ENCODE assay signal across 18 cellular contexts in the genomic region with DNA sequence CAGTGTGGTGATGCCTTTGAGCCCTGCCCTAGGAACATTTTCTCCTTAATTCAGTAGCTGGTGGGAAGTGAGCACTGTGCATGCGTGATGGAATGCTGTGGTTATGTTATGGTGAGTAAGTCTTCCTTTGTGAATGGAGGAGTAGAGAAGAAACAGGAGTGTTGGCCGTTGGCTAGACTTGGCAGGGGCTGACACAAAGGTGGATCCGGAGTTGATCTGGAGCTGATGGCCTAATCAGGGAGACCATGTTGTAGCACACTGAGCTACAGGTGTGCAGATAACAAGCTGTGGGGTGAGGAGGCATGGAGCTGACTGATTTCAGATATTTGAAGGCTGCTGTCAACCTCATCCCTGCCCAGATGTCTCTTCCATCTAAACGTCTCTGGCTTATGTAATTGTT.
DNase-seq lines count a peak whose midpoint lies in the region; ATAC-seq and TF ChIP-seq lines count a peak whose summit lies in the region.
"Had no signal": no experiment of that assay in that cellular context is flagged by ENCODE, and none has a peak within 500 bp of the region (broad histone marks: within the 10 kb centered on the region; RNA-seq: fewer than 3 reads in every experiment).

No MANE protein-coding gene starts in this region.

- H3K4me3 Mint-ChIP-seq in chondrocyte (ENCODE audit: unreplicated experiment) (no peak overlapping the region), CD14-positive monocyte (no peak overlapping the region)
- H3K4me3 Mint-ChIP-seq: activated CD8-positive, alpha-beta T cell treated with anti-CD3 and anti-CD28 coated beads for 36 hours; central memory CD8-positive, alpha-beta T cell; GM23338; stimulated activated effector memory CD8-positive, alpha-beta T cell treated with anti-CD3 and anti-CD28 coated beads, Interleukin-12 subunit alpha, Interleukin-12 subunit beta, amount 100 ng/mL, for 72 hours had no signal

- CTCF ChIA-PET in Panc1 (lab: Charles Lee) = no interaction called here

- H2AK5ac ChIP-seq in trophoblast cell (ENCODE audit: low read length) = no peak overlapping the region

- H3K27me3 ChIP-seq in Panc1 (ENCODE audit: control insufficient read depth, insufficient read depth, low read length) (no peaks in the 10 kb centered on the region), trophoblast cell (ENCODE audit: insufficient read depth, low read length) (no peaks in the 10 kb centered on the region), sigmoid colon (no peaks in the 10 kb centered on the region)

- no peak overlapping the region for H3K4me2 ChIP-seq in trophoblast cell (ENCODE audit: low read length)
- H3K4me2 ChIP-seq: GM23338 had no signal

- TF ChIP-seq EP300 in sigmoid colon (IDR thresholded peaks at IDR 0.05) = no peak

- H2BK120ac ChIP-seq in trophoblast cell (ENCODE audit: insufficient read depth, low read length, poor library complexity) = no peak overlapping the region

- H3K18ac ChIP-seq in trophoblast cell (ENCODE audit: low read length) = no peak overlapping the region

- no peak overlapping the region for H4K91ac ChIP-seq in trophoblast cell (ENCODE audit: low read depth, low read length)

- H3K4me3 ChIP-seq in Panc1 (ENCODE audit: low read depth in 2 of 2, low read length in 2 of 2) = no peak overlapping the region
- H3K4me3 ChIP-seq in skeletal muscle cell (ENCODE audit: low read depth, low read length) = no peak overlapping the region
- no peak overlapping the region for H3K4me3 ChIP-seq in trophoblast cell (ENCODE audit: low read depth, low read length)
- H3K4me3 ChIP-seq in sigmoid colon = no peak overlapping the region
- H3K4me3 ChIP-seq: GM23338 had no signal

- no peak overlapping the region for H3K14ac ChIP-seq in trophoblast cell (ENCODE audit: low read length)

- no peak overlapping the region for H3K4ac ChIP-seq in trophoblast cell (ENCODE audit: low read depth, low read length)

- H3K36me3 Mint-ChIP-seq in chondrocyte (ENCODE audit: low read depth) (peaks cover 2% of the 10 kb centered on the region), CD14-positive monocyte (no peaks in the 10 kb centered on the region)
- no peaks in the 10 kb centered on the region for H3K36me3 Mint-ChIP-seq in activated naive CD4-positive, alpha-beta T cell treated with anti-CD3 and anti-CD28 coated beads, Interleukin-2, amount 50 U/mL, for 72 hours
- H3K36me3 Mint-ChIP-seq: stimulated activated effector memory CD8-positive, alpha-beta T cell treated with anti-CD3 and anti-CD28 coated beads, Interleukin-12 subunit alpha, Interleukin-12 subunit beta, amount 100 ng/mL, for 72 hours had no signal

- no peak overlapping the region for H3K9ac ChIP-seq in trophoblast cell (ENCODE audit: low read length)

- H2BK5ac ChIP-seq in trophoblast cell (ENCODE audit: low read depth, low read length, poor library complexity) = no peak overlapping the region

- H3K23ac ChIP-seq in trophoblast cell (ENCODE audit: low read length) = no peak overlapping the region

- H3K27ac Mint-ChIP-seq in chondrocyte (ENCODE audit: unreplicated experiment) (peak overlapping the region; percentile 87), CD14-positive monocyte (no peak overlapping the region)
- H3K27ac Mint-ChIP-seq in activated naive CD4-positive, alpha-beta T cell treated with anti-CD3 and anti-CD28 coated beads, Interleukin-2, amount 50 U/mL, for 72 hours = no peak overlapping the region
- H3K27ac Mint-ChIP-seq: activated CD8-positive, alpha-beta T cell treated with anti-CD3 and anti-CD28 coated beads for 36 hours; GM23338 had no signal

- H3K4me1 ChIP-seq in Panc1 (ENCODE audit: control insufficient read depth, insufficient read depth, low read length) = no peaks in the 10 kb centered on the region
- peaks cover 0 to 14% of the 10 kb centered on the region in 2 experiments for H3K4me1 ChIP-seq in trophoblast cell (ENCODE audit: control insufficient read depth in 1 of 2, insufficient read depth in 2 of 2, low read length in 2 of 2)
- peaks cover 0 to 40% (median 21%) of the 10 kb centered on the region in 4 donors for H3K4me1 ChIP-seq in sigmoid colon

- DNase-seq in GM04503 (ENCODE audit: low read depth) (peak; percentile 51), Panc1 (ENCODE audit: low read depth, low spot score) (no peak), chondrocyte (ENCODE audit: low spot score) (no peak), skeletal muscle cell (ENCODE audit: low read depth) (peak; percentile 7), CD14-positive monocyte (ENCODE audit: low spot score) (no peak), trophoblast cell (no peak), sigmoid colon (no peak)
- no peak for DNase-seq in activated naive CD4-positive, alpha-beta T cell treated with anti-CD3 and anti-CD28 coated beads, Interleukin-2, amount 50 U/mL, for 72 hours (ENCODE audit: low spot score in 2 of 2)
- DNase-seq: activated CD8-positive, alpha-beta T cell treated with anti-CD3 and anti-CD28 coated beads for 36 hours; COR-L47; hypothalamus; NCI-H1694; NCI-H526; right cardiac atrium; stimulated activated CD4-positive, alpha-beta T cell treated with anti-CD3 and anti-CD28 coated beads, Interleukin-4, amount 100 ng/mL, for 4 hours had no signal

- no peak for TF ChIP-seq CTCF in Panc1 (IDR thresholded peaks at IDR 0.05)
- no peak for TF ChIP-seq CTCF in chondrocyte (IDR thresholded peaks at IDR 0.05)
- no peak for TF ChIP-seq CTCF in CD14-positive monocyte (IDR thresholded peaks at IDR 0.05)
- TF ChIP-seq CTCF in sigmoid colon (IDR thresholded peaks at IDR 0.05) = no peak

- H2BK12ac ChIP-seq in trophoblast cell (ENCODE audit: low read length) = no peak overlapping the region

- intact Hi-C loops in Panc1 (cut with micrococcal nuclease; ENCODE audit: unreplicated experiment) = no loop called here
- intact Hi-C loops in CD14-positive monocyte (cut with micrococcal nuclease) = no loop called here
- intact Hi-C loops in sigmoid colon (cut with DNase I) = no loop called here

- H4K12ac ChIP-seq in trophoblast cell (ENCODE audit: low read depth, low read length) = no peak overlapping the region

- no peak overlapping the region for H4K8ac ChIP-seq in trophoblast cell (ENCODE audit: low read depth, low read length)

- peaks cover 87% of the 10 kb centered on the region for H3K4me1 Mint-ChIP-seq in chondrocyte (ENCODE audit: low read depth)
- no peaks in the 10 kb centered on the region for H3K4me1 Mint-ChIP-seq in CD14-positive monocyte

- no peaks in the 10 kb centered on the region for H3K9me3 Mint-ChIP-seq in chondrocyte (ENCODE audit: low read depth)
- H3K9me3 Mint-ChIP-seq in CD14-positive monocyte = no peaks in the 10 kb centered on the region
- H3K9me3 Mint-ChIP-seq in activated naive CD4-positive, alpha-beta T cell treated with anti-CD3 and anti-CD28 coated beads, Interleukin-2, amount 50 U/mL, for 72 hours = no peaks in the 10 kb centered on the region
- H3K9me3 Mint-ChIP-seq: activated CD8-positive, alpha-beta T cell treated with anti-CD3 and anti-CD28 coated beads for 36 hours; central memory CD8-positive, alpha-beta T cell; GM23338; stimulated activated effector memory CD8-positive, alpha-beta T cell treated with anti-CD3 and anti-CD28 coated beads, Interleukin-12 subunit alpha, Interleukin-12 subunit beta, amount 100 ng/mL, for 72 hours had no signal

- H2AFZ ChIP-seq in trophoblast cell (ENCODE audit: insufficient read depth, low read length, poor library complexity) = no peak overlapping the region
- H2AFZ ChIP-seq: GM23338 had no signal

- no peak overlapping the region for H3K27ac ChIP-seq in Panc1 (ENCODE audit: low read length)
- H3K27ac ChIP-seq in trophoblast cell (ENCODE audit: low read depth, low read length) = no peak overlapping the region
- no peak overlapping the region for H3K27ac ChIP-seq in sigmoid colon

- WGBS in trophoblast cell (ENCODE audit: extremely low coverage, insufficient coverage, insufficient read length) = no CpG with 5 or more reads among the region's 4 CpGs
- 87 to 92% methylated on average over 4 of the region's 4 CpGs for whole genome bisulfite sequencing in sigmoid colon, 2 donors

- in situ Hi-C loops in Panc1 (cut with HindIII; ENCODE audit: low pct_unique_long_range_greater_than_20kb, low sequenced_read_pairs) = no loop called here

- TF ChIP-seq POLR2A in sigmoid colon (IDR thresholded peaks at IDR 0.05) = no peak

- no TSS peak for BruUV-seq in Panc1 (replicated peaks; lab: Mats Ljungman, UMichigan)

- ATAC-seq in Panc1 = peak; percentile 46; the same call in 1 of the 2 replicates
- no peak for ATAC-seq in activated naive CD4-positive, alpha-beta T cell treated with anti-CD3 and anti-CD28 coated beads, Interleukin-2, amount 50 U/mL, for 72 hours
- ATAC-seq: activated CD8-positive, alpha-beta T cell treated with anti-CD3 and anti-CD28 coated beads for 36 hours; GM23338; right cardiac atrium; stimulated activated effector memory CD8-positive, alpha-beta T cell treated with anti-CD3 and anti-CD28 coated beads, Interleukin-12 subunit alpha, Interleukin-12 subunit beta, amount 100 ng/mL, for 72 hours had no signal

- H3K36me3 ChIP-seq in Panc1 (ENCODE audit: control insufficient read depth, insufficient read depth, low read length) (no peaks in the 10 kb centered on the region), trophoblast cell (ENCODE audit: control insufficient read depth in 1 of 2, insufficient read depth in 2 of 2, low read length in 2 of 2) (no peaks in the 10 kb centered on the region), sigmoid colon (no peaks in the 10 kb centered on the region)

- POLR2A ChIA-PET in Panc1 (lab: Charles Lee) = no interaction called here

- H3K79me2 ChIP-seq in trophoblast cell (ENCODE audit: control insufficient read depth, insufficient read depth, low read length, poor library complexity) = no peaks in the 10 kb centered on the region

- H3K27me3 Mint-ChIP-seq in chondrocyte (ENCODE audit: low read depth) = no peaks in the 10 kb centered on the region
- H3K27me3 Mint-ChIP-seq in CD14-positive monocyte (ENCODE audit: low read depth in 3 of 3) = peaks cover 0 to 2% (median 0%) of the 10 kb centered on the region in 3 donors
- H3K27me3 Mint-ChIP-seq: activated CD8-positive, alpha-beta T cell treated with anti-CD3 and anti-CD28 coated beads for 36 hours; central memory CD8-positive, alpha-beta T cell had no signal

- H3K9me3 ChIP-seq in Panc1 (ENCODE audit: control insufficient read depth, insufficient read depth, low read depth, low read length) (no peaks in the 10 kb centered on the region), trophoblast cell (ENCODE audit: insufficient read depth, low read depth, low read length) (no peaks in the 10 kb centered on the region), sigmoid colon (no peaks in the 10 kb centered on the region)

- H3K79me1 ChIP-seq in trophoblast cell (ENCODE audit: low read length) = no peaks in the 10 kb centered on the region

Comparison
In these comparisons a context has a peak if more than half of its experiments do, and no peak if none do; other contexts are left out.
1. DNase-seq: peak in GM04503 (single experiment) and skeletal muscle cell (single experiment); none in Panc1 (single experiment), chondrocyte (single experiment), CD14-positive monocyte (single experiment), activated naive CD4-positive, alpha-beta T cell treated with anti-CD3 and anti-CD28 coated beads, Interleukin-2, amount 50 U/mL, for 72 hours (0 of 2), trophoblast cell (0 of 2) and sigmoid colon (single experiment).